19 cellular contexts compared by ENCODE assay signal in genomic region chr3:90044417-90044816, GRCh38.
DNase-seq lines count a peak whose midpoint lies in the region; ATAC-seq, FAIRE-seq and TF ChIP-seq lines count a peak whose summit lies in the region.
"Had no signal": no experiment of that assay in that cellular context is flagged by ENCODE, and none has a peak within 500 bp of the region (broad histone marks: within the 10 kb centered on the region; RNA-seq: fewer than 3 reads in every experiment).

No MANE protein-coding gene starts in this region.

- H3K4me1 Mint-ChIP-seq in activated CD8-positive, alpha-beta memory T cell treated with anti-CD3 and anti-CD28 coated beads, Interleukin-2, amount 10 ng/mL, durations not matched to agents 7 days and 5 days = no peaks in the 10 kb centered on the region
- H3K4me1 Mint-ChIP-seq: CD4-positive, alpha-beta memory T cell had no signal

- no peak for TF ChIP-seq CTCF in A549 (IDR thresholded peaks at IDR 0.05)
- TF ChIP-seq CTCF in H1 (IDR thresholded peaks at IDR 0.05; ENCODE audit: control extremely low read depth in 1 of 3, insufficient read depth in 1 of 3, low read depth in 1 of 3, low read length in 3 of 3) = no peak
- TF ChIP-seq CTCF in pancreas (IDR thresholded peaks at IDR 0.05) = no peak

- no peaks in the 10 kb centered on the region; the same call in 1 of the 2 replicates for H3K23me2 ChIP-seq in H1 (ENCODE audit: low read depth, low read length)

- no peak overlapping the region for H3K18ac ChIP-seq in H1 (ENCODE audit: extremely low read depth, low read length)

- H3K4me1 ChIP-seq in A549 (no peaks in the 10 kb centered on the region), Karpas-422 (ENCODE audit: low read length) (no peaks in the 10 kb centered on the region), H1 (replicated peaks in 1 of 4; ENCODE audit: control insufficient read depth in 3 of 4, insufficient read depth in 4 of 4, low read length in 3 of 4) (no peaks in the 10 kb centered on the region), pancreas (no peaks in the 10 kb centered on the region), small intestine (ENCODE audit: control insufficient read depth in 2 of 2, insufficient read depth in 1 of 2, low read depth in 1 of 2, low read length in 1 of 2) (no peaks in the 10 kb centered on the region)

- H3K9me3 ChIP-seq in A549 (no peaks in the 10 kb centered on the region), Karpas-422 (ENCODE audit: low read length) (no peaks in the 10 kb centered on the region), H1 (ENCODE audit: insufficient read depth in 2 of 2, low read depth in 1 of 2, low read length in 1 of 2) (peaks cover 0 to 3% of the 10 kb centered on the region in 2 experiments; a peak in 1 of 4 replicates), pancreas (no peaks in the 10 kb centered on the region), small intestine (ENCODE audit: control insufficient read depth, low read depth) (no peaks in the 10 kb centered on the region)

- H3K4me3 ChIP-seq in A549 = no peak overlapping the region
- H3K4me3 ChIP-seq in Karpas-422 (ENCODE audit: low read length) = no peak overlapping the region
- no peak overlapping the region for H3K4me3 ChIP-seq in H1 (ENCODE audit: extremely low read depth in 1 of 4, insufficient read depth in 2 of 4, low read depth in 3 of 4, low read length in 4 of 4)
- no peak overlapping the region for H3K4me3 ChIP-seq in pancreas
- no peak overlapping the region for H3K4me3 ChIP-seq in small intestine (ENCODE audit: low read depth in 1 of 2, low read length in 2 of 2)

- ATAC-seq in A549 = no peak
- ATAC-seq in pancreas = no peak
- no peak for ATAC-seq in activated CD8-positive, alpha-beta memory T cell treated with anti-CD3 and anti-CD28 coated beads, Interleukin-2, amount 10 ng/mL, durations not matched to agents 7 days and 5 days

- no peak overlapping the region for H2BK120ac ChIP-seq in H1 (replicated peaks; ENCODE audit: low read depth, low read length)

- H3K79me2 ChIP-seq in Karpas-422 (ENCODE audit: low read length) (no peaks in the 10 kb centered on the region), H1 (ENCODE audit: control insufficient read depth in 1 of 2, insufficient read depth in 2 of 2, low read length in 2 of 2) (no peaks in the 10 kb centered on the region)

- no peak overlapping the region for H2BK20ac ChIP-seq in H1 (ENCODE audit: low read length)

- CTCF ChIA-PET in A549 (lab: Yijun Ruan, JAX) (no interaction called here), H1 (lab: Charles Lee; ENCODE audit: partially characterized antibody) (no interaction called here)
- CTCF ChIA-PET in activated CD8-positive, alpha-beta memory T cell treated with anti-CD3 and anti-CD28 coated beads, Interleukin-2, amount 10 ng/mL, durations not matched to agents 7 days and 5 days (lab: Charles Lee) = no interaction called here

- H3K56ac ChIP-seq in H1 (replicated peaks; ENCODE audit: insufficient read length, low read depth, low read length) = no peak overlapping the region

- no peak overlapping the region for H4K91ac ChIP-seq in H1 (replicated peaks; ENCODE audit: insufficient read length, low read length)

- H2AK5ac ChIP-seq in H1 (ENCODE audit: low read depth, low read length) = no peak overlapping the region

- no peaks in the 10 kb centered on the region for H4K20me1 ChIP-seq in Karpas-422 (ENCODE audit: insufficient read depth, low read depth, low read length)
- no peaks in the 10 kb centered on the region for H4K20me1 ChIP-seq in H1 (replicated peaks in 1 of 2; ENCODE audit: control insufficient read depth in 1 of 2, insufficient read depth in 2 of 2, low read length in 2 of 2)

- H3K27me3 ChIP-seq in Karpas-422 (ENCODE audit: low read length) = no peaks in the 10 kb centered on the region
- H3K27me3 ChIP-seq in H1 (replicated peaks in 1 of 4; ENCODE audit: control insufficient read depth in 3 of 4, extremely low read depth in 1 of 4, insufficient read depth in 3 of 4, low read length in 3 of 4) = no peaks in the 10 kb centered on the region
- H3K27me3 ChIP-seq in pancreas = no peaks in the 10 kb centered on the region
- H3K27me3 ChIP-seq in small intestine (ENCODE audit: control insufficient read depth in 2 of 2, insufficient read depth in 2 of 2, low read length in 2 of 2) = no peaks in the 10 kb centered on the region

- FAIRE-seq in A549 (lab: Jason Lieb, UNC) (no peak), H1 (lab: Jason Lieb, UNC) (no peak), pancreas (lab: Jason Lieb, UNC) (peak; percentile 17), small intestine (lab: Jason Lieb, UNC) (no peak)
- FAIRE-seq: GM12891, GM18507 had no signal

- H3K4me2 ChIP-seq in A549 (no peak overlapping the region), Karpas-422 (ENCODE audit: low read depth, low read length, poor library complexity, severe bottlenecking) (no peak overlapping the region), H1 (ENCODE audit: insufficient read depth in 1 of 2, low read depth in 2 of 2, low read length in 2 of 2) (no peak overlapping the region)

- no peak overlapping the region for H3K4ac ChIP-seq in H1 (replicated peaks; ENCODE audit: insufficient read length, low read depth, low read length)

- H4K5ac ChIP-seq in H1 (ENCODE audit: insufficient read length, low read depth, low read length) = no peak overlapping the region

- TF ChIP-seq EP300 in A549 (IDR thresholded peaks at IDR 0.05) (no peak), H1 (IDR thresholded peaks at IDR 0.05; ENCODE audit: borderline replicate concordance in 1 of 2, low read depth in 2 of 2, low read length in 2 of 2) (no peak)

- H2AFZ ChIP-seq in Karpas-422 (ENCODE audit: low read length) (no peak overlapping the region), H1 (ENCODE audit: low read length) (no peak overlapping the region)

- H3K14ac ChIP-seq in H1 (ENCODE audit: insufficient read length) = no peak overlapping the region

- H3K4me3 Mint-ChIP-seq in activated CD8-positive, alpha-beta memory T cell treated with anti-CD3 and anti-CD28 coated beads, Interleukin-2, amount 10 ng/mL, durations not matched to agents 7 days and 5 days = no peak overlapping the region
- H3K4me3 Mint-ChIP-seq: CD4-positive, alpha-beta memory T cell had no signal

- no peaks in the 10 kb centered on the region for H3K79me1 ChIP-seq in H1 (ENCODE audit: low read depth, low read length)

- no peaks in the 10 kb centered on the region; the same call in 1 of the 2 replicates for H3K9me2 ChIP-seq in Karpas-422 (replicated peaks; ENCODE audit: insufficient read depth, low read length)

- TF ChIP-seq RAD21 in A549 (conservative IDR thresholded peaks at IDR 0.05 in 1 of 2, IDR thresholded peaks at IDR 0.05 in 1 of 2) (no peak), H1 (IDR thresholded peaks at IDR 0.05 in 1 of 2, conservative IDR thresholded peaks at IDR 0.05 in 1 of 2; ENCODE audit: low read depth in 2 of 2, low read length in 2 of 2) (no peak)

- intact Hi-C loops in pancreas (cut with DNase I) = no loop called here

- no peaks in the 10 kb centered on the region for H3K27me3 Mint-ChIP-seq in activated CD8-positive, alpha-beta memory T cell treated with anti-CD3 and anti-CD28 coated beads, Interleukin-2, amount 10 ng/mL, durations not matched to agents 7 days and 5 days
- H3K27me3 Mint-ChIP-seq: CD4-positive, alpha-beta memory T cell had no signal

- no peak overlapping the region for H2BK15ac ChIP-seq in H1 (ENCODE audit: low read length)

- no peak overlapping the region for H2BK5ac ChIP-seq in H1 (ENCODE audit: low read depth, low read length)

- no peaks in the 10 kb centered on the region for H3K36me3 Mint-ChIP-seq in activated CD8-positive, alpha-beta memory T cell treated with anti-CD3 and anti-CD28 coated beads, Interleukin-2, amount 10 ng/mL, durations not matched to agents 7 days and 5 days

- no peak overlapping the region for H3K27ac Mint-ChIP-seq in activated CD8-positive, alpha-beta memory T cell treated with anti-CD3 and anti-CD28 coated beads, Interleukin-2, amount 10 ng/mL, durations not matched to agents 7 days and 5 days
- H3K27ac Mint-ChIP-seq: CD4-positive, alpha-beta memory T cell had no signal

- H3K27ac ChIP-seq in A549 (no peak overlapping the region), Karpas-422 (ENCODE audit: low read length) (no peak overlapping the region), H1 (ENCODE audit: low read depth, low read length) (no peak overlapping the region), pancreas (no peak overlapping the region), small intestine (ENCODE audit: low read depth in 1 of 2, low read length in 1 of 2) (no peak overlapping the region)

- no peaks in the 10 kb centered on the region for H3K36me3 ChIP-seq in Karpas-422 (ENCODE audit: insufficient read depth, low read length)
- no peaks in the 10 kb centered on the region for H3K36me3 ChIP-seq in H1 (ENCODE audit: control insufficient read depth in 2 of 4, insufficient read depth in 4 of 4, low read length in 3 of 4)
- no peaks in the 10 kb centered on the region for H3K36me3 ChIP-seq in pancreas
- no peaks in the 10 kb centered on the region for H3K36me3 ChIP-seq in small intestine (ENCODE audit: control insufficient read depth in 2 of 2, insufficient read depth in 2 of 2, low read length in 2 of 2)

- WGBS in A549 (ENCODE audit: missing lambda C conversion rate) = 0% methylated on average over 1 of the region's 1 CpG
- WGBS in H1 (ENCODE audit: extremely low coverage in 1 of 2, insufficient coverage in 1 of 2, insufficient read length in 1 of 2, insufficient replicate concordance in 2 of 2, low coverage in 1 of 2, low lambda C conversion rate in 2 of 2, missing lambda C conversion rate in 1 of 2), 2 experiments = 89% methylated on average over 1 of the region's 1 CpG; no CpG with 5 or more reads in 1 of the 2 experiments
- WGBS in pancreas, 2 donors = 44 to 49% methylated on average over 1 of the region's 1 CpG
- WGBS in small intestine, 3 donors = 76 to 81% (median 81%) methylated on average over 1 of the region's 1 CpG

- H3K23ac ChIP-seq in H1 (ENCODE audit: insufficient read length) = no peak overlapping the region

- no peak overlapping the region for H2BK12ac ChIP-seq in H1 (ENCODE audit: low read depth, low read length)

- POLR2A ChIA-PET in A549 (lab: Yijun Ruan, JAX) = no interaction called here
- POLR2A ChIA-PET in H1 (lab: Charles Lee; ENCODE audit: partially characterized antibody) = interaction anchor here (0.7 kb wide), 1 partner anchor 867 kb away, joined by 3 read pairs; no protein-coding TSS in a partner anchor

- no peak for DNase-seq in A549 (ENCODE audit: low read depth in 1 of 2, low spot score in 1 of 2)
- DNase-seq in Karpas-422 = peak; percentile 6
- no peak for DNase-seq in H1 (ENCODE audit: low read depth in 1 of 2, low spot score in 2 of 2)
- no peak for DNase-seq in pancreas
- DNase-seq in small intestine = no peak
- no peak for DNase-seq in activated CD8-positive, alpha-beta memory T cell treated with anti-CD3 and anti-CD28 coated beads, Interleukin-2, amount 10 ng/mL, durations not matched to agents 7 days and 5 days
- no peak for DNase-seq in activated CD4-positive, alpha-beta T cell treated with anti-CD3 and anti-CD28 coated beads, Interleukin-2, amount 50 U/mL, for 4 hours
- DNase-seq: C1 segment of cervical spinal cord; Calu3; CD4-positive, alpha-beta memory T cell; COR-L47; DMS53; DMS79 treated with DMSO at 0.1 percent for 48 hours; GF-D8; GOT3; H7; HCEC 1CT had no signal

- no peak overlapping the region for H3K9ac ChIP-seq in Karpas-422 (ENCODE audit: low read length)
- no peak overlapping the region for H3K9ac ChIP-seq in H1 (replicated peaks in 1 of 4; ENCODE audit: extremely low read depth in 1 of 4, low read depth in 3 of 4, low read length in 3 of 4)

- H4K8ac ChIP-seq in H1 (ENCODE audit: extremely low read depth, insufficient read depth, low read length) = no peak overlapping the region

- no peak for TF ChIP-seq POLR2A in A549 (IDR thresholded peaks at IDR 0.05; ENCODE audit: low read length)
- no peak for TF ChIP-seq POLR2A in H1 (IDR thresholded peaks at IDR 0.05; ENCODE audit: control extremely low read depth in 1 of 2, low read depth in 2 of 2, low read length in 2 of 2)

- H3K9me3 Mint-ChIP-seq in activated CD8-positive, alpha-beta memory T cell treated with anti-CD3 and anti-CD28 coated beads, Interleukin-2, amount 10 ng/mL, durations not matched to agents 7 days and 5 days (ENCODE audit: low read depth) = peaks cover 10% of the 10 kb centered on the region

Comparison
In these comparisons a context has a peak if more than half of its experiments do, and no peak if none do; other contexts are left out.
1. Of the 18 proteins assayed by ChIP-seq in both H1 and A549: peak only in H1: none; only in A549: none; in both: MAFK; in neither: 17.